In the genomic region with DNA sequence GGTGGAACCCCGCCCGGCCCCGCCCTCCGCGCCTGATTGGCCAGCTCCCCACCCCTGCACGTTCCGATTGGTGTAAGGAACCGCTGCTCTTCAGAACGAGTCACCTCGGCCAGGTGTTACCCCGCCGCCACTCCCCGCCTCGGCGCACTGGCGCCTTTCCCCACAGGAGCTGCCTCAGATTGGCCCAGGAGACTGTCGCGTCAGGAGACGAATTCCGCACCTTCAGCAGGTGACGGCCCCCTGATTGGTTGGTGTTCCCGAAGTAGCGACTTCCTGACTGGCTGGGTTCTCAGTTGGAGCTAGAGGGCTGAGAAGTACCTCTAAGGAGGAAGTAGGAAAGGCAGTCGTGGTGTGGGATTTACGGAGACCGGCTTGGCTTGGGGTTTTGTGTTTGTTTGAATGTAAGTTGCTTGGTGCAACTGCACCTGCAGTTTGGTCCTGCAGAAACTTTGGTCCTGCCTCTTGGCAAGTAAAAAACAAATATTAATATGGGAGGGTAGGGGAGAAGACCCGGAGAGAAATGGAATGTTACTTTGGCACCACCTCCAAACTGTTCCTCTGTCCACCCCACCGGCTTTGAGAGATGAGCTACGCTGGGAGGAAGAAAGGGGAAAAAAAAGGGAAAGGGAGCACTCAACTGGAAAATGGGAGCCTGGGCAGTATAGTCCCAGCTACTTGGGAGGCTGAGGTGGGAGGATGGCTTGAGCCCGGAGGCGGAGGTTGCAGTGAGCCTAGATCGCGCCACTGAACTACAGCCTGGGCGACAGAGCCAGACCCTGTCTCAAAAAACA, we compare ENCODE assay signal across 8 cellular contexts. TPM values are rescaled to one million over a fixed set of nuclear protein-coding genes. Genes with fewer than 3 reads are reported as not detected.
DNase-seq lines count a peak whose midpoint lies in the region; ATAC-seq, FAIRE-seq and TF ChIP-seq lines count a peak whose summit lies in the region.

No MANE protein-coding gene starts in this region.

- ATAC-seq in HG03045 (IDR thresholded peaks at IDR 0.05; ENCODE audit: unreplicated experiment): peak; percentile 91

- peaks cover 15% of the 10 kb centered on the region for H3K36me3 ChIP-seq in WERI-Rb-1
- H3K36me3 ChIP-seq in bronchial epithelial cell (ENCODE audit: control insufficient read depth, insufficient read depth, low read length): no peaks in the 10 kb centered on the region

- H3K27me3 ChIP-seq in WERI-Rb-1 (ENCODE audit: insufficient read depth, low read depth, severe bottlenecking) (no peaks in the 10 kb centered on the region), bronchial epithelial cell (ENCODE audit: control insufficient read depth, insufficient read depth, low read length) (no peaks in the 10 kb centered on the region)

- no peak for TF ChIP-seq CTCF in 22Rv1 (IDR thresholded peaks at IDR 0.05)
- TF ChIP-seq CTCF in WERI-Rb-1 (IDR thresholded peaks at IDR 0.05; ENCODE audit: low read depth, low read length): no peak
- no peak for TF ChIP-seq CTCF in bronchial epithelial cell (IDR thresholded peaks at IDR 0.05; ENCODE audit: insufficient read depth, low read length, severe bottlenecking)

- DNase-seq in NCI-H2107 treated with DMSO at 0.1 percent for 48 hours (lab: John Stamatoyannopoulos, UW; ENCODE audit: unreplicated experiment): peak; percentile 98
- peak; percentile 99 for DNase-seq in WERI-Rb-1
- peak; percentile 99 for DNase-seq in bronchial epithelial cell (ENCODE audit: low read depth)
- DNase-seq in islet precursor cell: peak; percentile 100
- peak; percentile 70 to 82 for DNase-seq in stimulated activated CD4-positive, alpha-beta T cell treated with anti-CD3 and anti-CD28 coated beads, Interleukin-15, amount 100 ng/mL, for 1 hour (ENCODE audit: low read depth in 1 of 2, low spot score in 1 of 2)

- H3K27ac ChIP-seq in 22Rv1 (peak overlapping the region; percentile 90), WERI-Rb-1 (peak overlapping the region; percentile 89)

- H3K9me3 ChIP-seq in WERI-Rb-1 (ENCODE audit: severe bottlenecking): no peaks in the 10 kb centered on the region

- no peak for FAIRE-seq in bronchial epithelial cell (lab: Jason Lieb, UNC)

- TF ChIP-seq POLR2A in GM18526 (IDR thresholded peaks at IDR 0.05; ENCODE audit: extremely low read depth, insufficient read length): peak; percentile 52

- H3K4me3 ChIP-seq in WERI-Rb-1 (ENCODE audit: low read depth, low read length) (peak overlapping the region; percentile 88), bronchial epithelial cell (ENCODE audit: low read depth, low read length) (peak overlapping the region; percentile 80)

RNA-seq across cellular contexts. Expression of gene F11R, which starts 0.4 kb away (rescaled TPM):
- total RNA-seq in bronchial epithelial cell: 269 and 280 TPM in 2 replicates

RNA-seq across cellular contexts. Expression of gene TSTD1, which starts 17.4 kb away (rescaled TPM):
- total RNA-seq in bronchial epithelial cell: 55.5 and 87.1 TPM in 2 replicates

RNA-seq across cellular contexts. Expression of gene USF1, which starts 24.4 kb away (rescaled TPM):
- total RNA-seq in bronchial epithelial cell: 58.4 and 70.2 TPM in 2 replicates

RNA-seq across cellular contexts. Expression of gene ARHGAP30, which starts 48.3 kb away (rescaled TPM):
- total RNA-seq in bronchial epithelial cell: 1.3 and 3.1 TPM in 2 replicates

Comparison
In these comparisons a context has a peak if more than half of its experiments do, and no peak if none do; other contexts are left out.
1. Peak in every context shown above with its lines: DNase-seq, ATAC-seq, H3K4me3 ChIP-seq and H3K27ac ChIP-seq.